36 cellular contexts compared by ENCODE assay signal in the genomic region with DNA sequence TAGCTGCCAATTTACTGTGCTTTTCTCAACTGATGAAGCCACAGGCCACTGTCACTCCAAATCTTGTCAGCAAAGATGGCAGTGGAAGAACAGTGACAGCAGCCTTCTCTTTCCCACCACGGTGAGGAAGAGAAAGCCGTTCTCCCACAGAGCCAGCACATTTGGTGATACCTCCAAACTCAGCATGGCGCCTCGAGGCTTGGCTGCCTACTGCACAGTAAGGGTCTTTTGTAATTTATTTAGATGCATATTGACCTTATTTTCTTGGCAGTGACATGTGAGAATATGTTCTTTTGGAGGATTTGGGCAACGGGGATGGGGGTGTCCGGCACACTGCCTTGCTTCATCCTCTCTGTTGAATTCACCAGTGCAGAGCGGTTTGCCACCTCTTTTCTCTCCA.
"Had no signal": no experiment of that assay in that cellular context is flagged by ENCODE, and none has a peak within 500 bp of the region (broad histone marks: within the 10 kb centered on the region; RNA-seq: fewer than 3 reads in every experiment).

No MANE protein-coding gene starts in this region.

- H3K9me3 Mint-ChIP-seq: activated B cell treated with CpG ODN at 0.5 μM for 24 hours; activated CD4-positive, alpha-beta T cell treated with anti-CD3 and anti-CD28 coated beads, Interleukin-2, amount 10 ng/mL, durations not matched to agents 24 days and 14 days; activated CD8-positive, alpha-beta T cell treated with anti-CD3 and anti-CD28 coated beads for 36 hours; activated T-helper 1 cell treated with anti-CD3 and anti-CD28 coated beads, Interleukin-12 subunit alpha, Interleukin-12 subunit beta, Interleukin-2, Interleukin-4 antibody, amounts not matched to agents 30 ng/mL and 10 ng/mL and 1 ng/mL, durations not matched to agents 14 hours and 24 hours and 36 hours; T-helper 1 cell treated with Interleukin-12 subunit alpha and Interleukin-12 subunit beta and Interleukin-4 antibody, amounts not matched to agents 30 μg/mL and 1 μg/mL, for 36 hours had no signal

- H3K9me3 ChIP-seq: adrenal gland, body of pancreas, breast epithelium had no signal

- H3K4me1 Mint-ChIP-seq: activated B cell treated with CpG ODN at 0.5 μM for 24 hours; activated CD4-positive, alpha-beta T cell treated with anti-CD3 and anti-CD28 coated beads, Interleukin-2, amount 10 ng/mL, durations not matched to agents 24 days and 14 days; activated naive CD8-positive, alpha-beta T cell treated with anti-CD3 and anti-CD28 coated beads for 36 hours; activated T-helper 17 cell treated with anti-CD3 and anti-CD28 coated beads, Interleukin-2, amount 50 U/mL, for 72 hours had no signal

- FAIRE-seq: astrocyte, TTC549 had no signal

- DNase-seq: activated B cell treated with CpG ODN at 0.5 μM for 24 hours; activated CD4-positive, alpha-beta memory T cell treated with anti-CD3 and anti-CD28 coated beads for 36 hours; activated CD4-positive, alpha-beta T cell treated with anti-CD3 and anti-CD28 coated beads for 4 hours; activated CD4-positive, alpha-beta T cell treated with anti-CD3 and anti-CD28 coated beads, Interleukin-2, amount 10 ng/mL, durations not matched to agents 24 days and 14 days; activated CD4-positive, alpha-beta T cell treated with anti-CD3 and anti-CD28 coated beads, Interleukin-2, amount 50 U/mL, for 1 hour; activated CD4-positive, alpha-beta T cell treated with anti-CD3 and anti-CD28 coated beads, Interleukin-2, amount 50 U/mL, for 4 hours; activated CD4-positive, CD25-positive, alpha-beta regulatory T cell treated with anti-CD3 and anti-CD28 coated beads, Interleukin-2, amount 50 U/mL, for 72 hours; activated CD8-positive, alpha-beta memory T cell treated with anti-CD3 and anti-CD28 coated beads, Interleukin-2, amount 50 U/mL, for 4 hours; activated CD8-positive, alpha-beta T cell treated with anti-CD3 and anti-CD28 coated beads for 36 hours; activated effector memory CD4-positive, alpha-beta T cell treated with anti-CD3 and anti-CD28 coated beads, Interleukin-2, amount 50 U/mL, for 16 hours; activated gamma-delta T cell treated with Interleukin-2 at 50 U/mL for 16 hours; activated naive CD4-positive, alpha-beta T cell; activated naive CD4-positive, alpha-beta T cell treated with anti-CD3 and anti-CD28 coated beads for 36 hours; activated naive CD4-positive, alpha-beta T cell treated with anti-CD3 and anti-CD28 coated beads, Interleukin-2, amount 50 U/mL, for 16 hours; activated naive CD8-positive, alpha-beta T cell treated with anti-CD3 and anti-CD28 coated beads for 36 hours; activated T-cell treated with anti-CD3 and anti-CD28 coated beads for 4 hours; activated T-cell treated with anti-CD3 and anti-CD28 coated beads, Interleukin-2, amount 50 U/mL, for 1 hour; activated T-cell treated with anti-CD3 and anti-CD28 coated beads, Interleukin-2, amount 50 U/mL, for 4 hours; activated T-cell treated with anti-CD3 and anti-CD28 coated beads, Interleukin-2, amount 50 U/mL, for 72 hours; adrenal gland; amniotic stem cell; body of pancreas; brain microvascular endothelial cell; central memory CD4-positive, alpha-beta T cell; T-helper 1 cell; T-helper 2 cell; T-helper 9 cell had no signal

- H3K36me3 ChIP-seq: adrenal gland, brain microvascular endothelial cell, breast epithelium had no signal

- H3K4me3 ChIP-seq: adrenal gland, body of pancreas, breast epithelium had no signal

- H3K36me3 Mint-ChIP-seq: activated CD4-positive, alpha-beta memory T cell treated with anti-CD3 and anti-CD28 coated beads for 36 hours; activated naive CD4-positive, alpha-beta T cell treated with anti-CD3 and anti-CD28 coated beads, Interleukin-2, amount 50 U/mL, for 72 hours; activated naive CD8-positive, alpha-beta T cell treated with anti-CD3 and anti-CD28 coated beads for 36 hours had no signal

- H3K27ac ChIP-seq: adrenal gland, body of pancreas, brain microvascular endothelial cell, breast epithelium, VCaP had no signal

- H3K27me3 ChIP-seq: adrenal gland, body of pancreas, brain microvascular endothelial cell, breast epithelium had no signal

- H3K27me3 Mint-ChIP-seq: activated B cell treated with CpG ODN at 0.5 μM for 24 hours; activated CD4-positive, alpha-beta memory T cell treated with anti-CD3 and anti-CD28 coated beads for 36 hours; activated CD4-positive, alpha-beta T cell treated with anti-CD3 and anti-CD28 coated beads, Interleukin-2, amount 10 ng/mL, durations not matched to agents 24 days and 14 days; activated CD8-positive, alpha-beta T cell treated with anti-CD3 and anti-CD28 coated beads for 36 hours; activated naive CD8-positive, alpha-beta T cell treated with anti-CD3 and anti-CD28 coated beads for 36 hours; activated T-helper 17 cell treated with anti-CD3 and anti-CD28 coated beads, Interleukin-2, amount 50 U/mL, for 72 hours had no signal

- H3K4me3 Mint-ChIP-seq: activated B cell treated with CpG ODN at 0.5 μM for 24 hours; activated CD4-positive, alpha-beta memory T cell treated with anti-CD3 and anti-CD28 coated beads for 36 hours; activated CD4-positive, alpha-beta T cell treated with anti-CD3 and anti-CD28 coated beads, Interleukin-2, amount 10 ng/mL, durations not matched to agents 24 days and 14 days; activated CD8-positive, alpha-beta T cell treated with anti-CD3 and anti-CD28 coated beads for 36 hours; activated naive CD4-positive, alpha-beta T cell treated with anti-CD3 and anti-CD28 coated beads for 36 hours; activated naive CD8-positive, alpha-beta T cell treated with anti-CD3 and anti-CD28 coated beads for 36 hours; activated T-cell treated with anti-CD3 and anti-CD28 coated beads, Interleukin-2, amount 50 U/mL, for 4 hours; activated T-cell treated with anti-CD3 and anti-CD28 coated beads, Interleukin-2, amount 50 U/mL, for 72 hours; activated T-helper 1 cell treated with anti-CD3 and anti-CD28 coated beads, Interleukin-12 subunit alpha, Interleukin-12 subunit beta, Interleukin-2, Interleukin-4 antibody, amounts not matched to agents 30 ng/mL and 10 ng/mL and 1 ng/mL, durations not matched to agents 14 hours and 24 hours and 36 hours; activated T-helper 17 cell treated with anti-CD3 and anti-CD28 coated beads, Interleukin-2, amount 50 U/mL, for 72 hours; T-helper 1 cell treated with Interleukin-12 subunit alpha and Interleukin-12 subunit beta and Interleukin-4 antibody, amounts not matched to agents 30 μg/mL and 1 μg/mL, for 36 hours; T-helper 2 cell treated with Interferon-gamma antibody and Interleukin-4, amounts not matched to agents 5 μg/mL and 100 μg/mL, for 36 hours had no signal

- H3K27ac Mint-ChIP-seq: activated B cell treated with CpG ODN at 0.5 μM for 24 hours; activated CD4-positive, alpha-beta memory T cell treated with anti-CD3 and anti-CD28 coated beads for 36 hours; activated CD4-positive, alpha-beta T cell treated with anti-CD3 and anti-CD28 coated beads, Interleukin-2, amount 10 ng/mL, durations not matched to agents 24 days and 14 days; activated CD8-positive, alpha-beta T cell treated with anti-CD3 and anti-CD28 coated beads for 36 hours; activated naive CD4-positive, alpha-beta T cell treated with anti-CD3 and anti-CD28 coated beads for 36 hours; activated naive CD4-positive, alpha-beta T cell treated with anti-CD3 and anti-CD28 coated beads, Interleukin-2, amount 50 U/mL, for 72 hours; activated naive CD8-positive, alpha-beta T cell treated with anti-CD3 and anti-CD28 coated beads for 36 hours; activated T-cell treated with anti-CD3 and anti-CD28 coated beads, Interleukin-2, amount 50 U/mL, for 72 hours; activated T-helper 1 cell treated with anti-CD3 and anti-CD28 coated beads, Interleukin-12 subunit alpha, Interleukin-12 subunit beta, Interleukin-2, Interleukin-4 antibody, amounts not matched to agents 30 ng/mL and 10 ng/mL and 1 ng/mL, durations not matched to agents 14 hours and 24 hours and 36 hours; activated T-helper 17 cell treated with anti-CD3 and anti-CD28 coated beads, Interleukin-2, amount 50 U/mL, for 72 hours; T-helper 1 cell treated with Interleukin-12 subunit alpha and Interleukin-12 subunit beta and Interleukin-4 antibody, amounts not matched to agents 30 μg/mL and 1 μg/mL, for 36 hours; T-helper 2 cell treated with Interferon-gamma antibody and Interleukin-4, amounts not matched to agents 5 μg/mL and 100 μg/mL, for 36 hours had no signal

- H3K4me1 ChIP-seq: adrenal gland, body of pancreas, breast epithelium had no signal
